In the genomic region with DNA sequence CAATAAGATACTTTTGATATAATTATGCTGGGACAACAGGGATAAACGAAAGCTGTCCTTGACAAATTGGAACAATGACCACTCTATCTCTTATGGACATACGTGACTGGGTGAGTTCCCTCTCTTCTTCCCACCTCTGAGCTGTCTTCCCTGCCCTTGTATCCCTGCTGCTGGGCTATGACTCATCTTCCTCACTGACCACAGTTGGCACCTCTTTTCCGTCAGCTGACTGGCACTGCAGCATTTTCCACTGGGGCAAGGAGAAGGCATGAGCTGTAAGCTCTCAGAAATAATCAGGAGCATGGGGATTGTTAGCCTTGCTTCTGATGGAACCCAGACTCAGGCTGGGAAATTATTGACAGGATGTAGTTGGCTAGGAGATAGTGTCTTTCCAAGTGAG, we compare ENCODE assay signal across 10 cellular contexts. TPM values are rescaled to one million over a fixed set of nuclear protein-coding genes. Genes with fewer than 3 reads are reported as not detected.
DNase-seq lines count a peak whose midpoint lies in the region; ATAC-seq, FAIRE-seq and TF ChIP-seq lines count a peak whose summit lies in the region.
"Had no signal": no experiment of that assay in that cellular context is flagged by ENCODE, and none has a peak within 500 bp of the region (broad histone marks: within the 10 kb centered on the region; RNA-seq: fewer than 3 reads in every experiment).

No MANE protein-coding gene starts in this region.

- peak overlapping the region; percentile 1 for H3K4me3 ChIP-seq in adipocyte (ENCODE audit: low read length)
- H3K4me3 ChIP-seq: breast epithelium had no signal

- intact Hi-C loops in head of caudate nucleus (cut with DNase I): no loop called here

- FAIRE-seq in GM12891 (lab: Jason Lieb, UNC): no peak

- H3K27me3 Mint-ChIP-seq in HFFc6 (ENCODE audit: insufficient read depth): peaks cover 9% of the 10 kb centered on the region

- peak overlapping the region; percentile 52 for H3K9ac ChIP-seq in adipocyte (ENCODE audit: low read length)

- H3K27ac Mint-ChIP-seq in HFFc6: no peak overlapping the region

- H3K9me3 Mint-ChIP-seq in HFFc6: no peaks in the 10 kb centered on the region

- no peaks in the 10 kb centered on the region for H3K36me3 ChIP-seq in adipocyte (ENCODE audit: control insufficient read depth, insufficient read depth, low read length, severe bottlenecking)
- H3K36me3 ChIP-seq: breast epithelium had no signal

- H3K9me3 ChIP-seq in adipocyte (ENCODE audit: control insufficient read depth, low read length): no peaks in the 10 kb centered on the region
- H3K9me3 ChIP-seq: breast epithelium had no signal

- no peak for TF ChIP-seq CTCF in HFFc6 (IDR thresholded peaks at IDR 0.05)

- H3K36me3 Mint-ChIP-seq in HFFc6 (ENCODE audit: low read depth): no peaks in the 10 kb centered on the region

- H3K4me1 Mint-ChIP-seq in HFFc6 (ENCODE audit: low read depth): peaks cover 19% of the 10 kb centered on the region

- H3K4me1 ChIP-seq in adipocyte (ENCODE audit: control insufficient read depth, insufficient read depth, low read length): peaks cover 43% of the 10 kb centered on the region
- H3K4me1 ChIP-seq: breast epithelium had no signal

- no peak overlapping the region for H3K4me3 Mint-ChIP-seq in HFFc6

- no peaks in the 10 kb centered on the region for H3K27me3 ChIP-seq in adipocyte (replicated peaks; ENCODE audit: control insufficient read depth, insufficient read depth, low read length)
- H3K27me3 ChIP-seq: breast epithelium had no signal

- DNase-seq in HFFc6 (peak; percentile 79), adipocyte (ENCODE audit: low read depth) (peak; percentile 76), head of caudate nucleus (peak in 26 of 42 donors; percentile 12 to 75 (median 36)), stromal cell of bone marrow (ENCODE audit: low read depth) (peak; percentile 83), GM12891 (ENCODE audit: insufficient read length, low spot score) (no peak), T-helper 9 cell (no peak)
- DNase-seq: activated CD4-positive, alpha-beta T cell treated with anti-CD3 and anti-CD28 coated beads, Interleukin-2, amount 50 U/mL, for 4 hours; trophoblast cell had no signal

- ATAC-seq in HG03280 (IDR thresholded peaks at IDR 0.05; ENCODE audit: unreplicated experiment): no peak

- no peak for TF ChIP-seq POLR2A in GM12891 (IDR thresholded peaks at IDR 0.05; ENCODE audit: low read depth, low read length)

TF ChIP-seq in GM12891, 5 proteins besides CTCF, POLR2A, EP300 and RAD21:
- TF ChIP-seq PAX5 (IDR thresholded peaks at IDR 0.05; ENCODE audit: insufficient read depth, low read length, severe bottlenecking): no peak
- no peak for TF ChIP-seq POLR2AphosphoS5 (IDR thresholded peaks at IDR 0.05; ENCODE audit: low read depth, low read length)
- TF ChIP-seq TAF1 (IDR thresholded peaks at IDR 0.05; ENCODE audit: low read depth, low read length): no peak
- no peak for TF ChIP-seq SPI1 (IDR thresholded peaks at IDR 0.05; ENCODE audit: low read depth, low read length)
- no peak for TF ChIP-seq POU2F2 (IDR thresholded peaks at IDR 0.05; ENCODE audit: low read depth, low read length)

RNA-seq across cellular contexts. Expression of gene PCSK1, which starts 48.7 kb away (rescaled TPM):
- total RNA-seq in HFFc6 (2021; fragmentation: NEBNext Ultra II Directional; extraction: Animal tissue kit (Norgen Biotek cat#: 25700)): not detected
- not detected for polyA plus RNA-seq in GM12891 (2012; ENCODE audit: low read depth, missing spikeins)

Comparison
In these comparisons a context has a peak if more than half of its experiments do, and no peak if none do; other contexts are left out.
1. DNase-seq: peak in HFFc6 (single experiment), adipocyte (single experiment), head of caudate nucleus (26 of 42) and stromal cell of bone marrow (single experiment); none in GM12891 (single experiment) and T-helper 9 cell (single experiment).